In genomic region chr5:158785397-158785796, GRCh38 we compare ENCODE assay signal across 30 cellular contexts.
DNase-seq lines count a peak whose midpoint lies in the region; ATAC-seq, FAIRE-seq and TF ChIP-seq lines count a peak whose summit lies in the region.
"Had no signal": no experiment of that assay in that cellular context is flagged by ENCODE, and none has a peak within 500 bp of the region (broad histone marks: within the 10 kb centered on the region; RNA-seq: fewer than 3 reads in every experiment).

No MANE protein-coding gene starts in this region.

- H3K9me2 ChIP-seq in GM23338 (ENCODE audit: insufficient read depth), result no peaks in the 10 kb centered on the region

- no peaks in the 10 kb centered on the region for H3F3A ChIP-seq in GM23338 (replicated peaks; ENCODE audit: low read depth)

- H3K4me1 Mint-ChIP-seq in GM23338, result no peaks in the 10 kb centered on the region
- H3K4me1 Mint-ChIP-seq: activated CD4-positive, alpha-beta T cell treated with anti-CD3 and anti-CD28 coated beads, Interleukin-2, amount 10 ng/mL, durations not matched to agents 7 days and 5 days; activated naive CD4-positive, alpha-beta T cell treated with anti-CD3 and anti-CD28 coated beads, Interleukin-2, amount 10 ng/mL, durations not matched to agents 7 days and 5 days; central memory CD8-positive, alpha-beta T cell had no signal

- H3K4me2 ChIP-seq in A549, result peak overlapping the region; percentile 27; the same call in 2 of the 3 replicates
- no peak overlapping the region for H3K4me2 ChIP-seq in GM23338

- POLR2A ChIA-PET in A549 (lab: Yijun Ruan, JAX), result no interaction called here

- H4K20me1 ChIP-seq in GM23338 (replicated peaks; ENCODE audit: insufficient read depth), result no peaks in the 10 kb centered on the region

- no peak for DNase-seq in A549 (ENCODE audit: low read depth in 1 of 2, low spot score in 1 of 2)
- no peak for DNase-seq in GM23338 (ENCODE audit: low spot score)
- peak; percentile 60 for DNase-seq in choroid plexus epithelial cell (ENCODE audit: low read depth)
- peak; percentile 29 for DNase-seq in myocyte (ENCODE audit: low read depth)
- DNase-seq in HAP-1 (ENCODE audit: low spot score in 2 of 2), result no peak
- no peak for DNase-seq in germinal center (ENCODE audit: low spot score)
- no peak for DNase-seq in NK-92 (lab: John Stamatoyannopoulos, UW; ENCODE audit: unreplicated experiment)
- DNase-seq in OCI-M2 (lab: John Stamatoyannopoulos, UW; ENCODE audit: unreplicated experiment), result no peak
- DNase-seq: ACHN; activated CD4-positive, alpha-beta T cell treated with anti-CD3 and anti-CD28 coated beads, Interleukin-2, amount 10 ng/mL, durations not matched to agents 7 days and 5 days; activated naive CD4-positive, alpha-beta T cell treated with anti-CD3 and anti-CD28 coated beads, Interleukin-2, amount 10 ng/mL, durations not matched to agents 7 days and 5 days; islet precursor cell; mucosa of descending colon; NCI-H1092 treated with DMSO at 0.1 percent for 48 hours; NCI-H2029 treated with DMSO at 0.1 percent for 48 hours; NCI-H226; NCI-H748 treated with DMSO at 0.1 percent for 48 hours; posterior cingulate gyrus; sigmoid colon; stimulated activated CD8-positive, alpha-beta memory T cell treated with anti-CD3 and anti-CD28 coated beads, Interleukin-4, amount 100 ng/mL, for 48 hours; upper lobe of left lung; WERI-Rb-1 had no signal

- CTCF ChIA-PET in A549 (lab: Yijun Ruan, JAX), result interaction anchor here (0.7 kb wide), 1 partner anchor 321 kb away, joined by 4 read pairs; no protein-coding TSS in a partner anchor

- TF ChIP-seq CTCF in A549 (IDR thresholded peaks at IDR 0.05), result no peak
- TF ChIP-seq CTCF in GM23338 (conservative IDR thresholded peaks at IDR 0.05; ENCODE audit: low read depth in 2 of 2), result no peak
- TF ChIP-seq CTCF in choroid plexus epithelial cell (conservative IDR thresholded peaks at IDR 0.05; ENCODE audit: low read depth, low read length), result no peak

- H3K4me3 ChIP-seq in A549 (no peak overlapping the region), GM23338 (no peak overlapping the region), choroid plexus epithelial cell (ENCODE audit: low read depth, low read length) (no peak overlapping the region), HAP-1 (no peak overlapping the region)
- H3K4me3 ChIP-seq: ascending aorta, mucosa of descending colon, sigmoid colon, upper lobe of left lung had no signal

- H3K27me3 ChIP-seq in GM23338 (ENCODE audit: insufficient read depth), result no peaks in the 10 kb centered on the region
- no peaks in the 10 kb centered on the region for H3K27me3 ChIP-seq in HAP-1 (ENCODE audit: low read depth)
- H3K27me3 ChIP-seq: ascending aorta, sigmoid colon, upper lobe of left lung had no signal

- ATAC-seq in A549 (no peak), GM23338 (no peak)
- ATAC-seq: HCT116, mucosa of descending colon had no signal

- peak overlapping the region; percentile 61; the same call in 1 of the 2 replicates for H2AFZ ChIP-seq in GM23338

- no peak for TF ChIP-seq POLR2A in A549 (IDR thresholded peaks at IDR 0.05; ENCODE audit: low read length)

- peak overlapping the region in 1 of 2 experiments; percentile 13; a peak in 1 of 6 replicates for H3K27ac ChIP-seq in A549
- no peak overlapping the region for H3K27ac ChIP-seq in GM23338 (ENCODE audit: low read depth)
- H3K27ac ChIP-seq: epithelial cell of prostate, sigmoid colon, upper lobe of left lung, WERI-Rb-1 had no signal

- H3K9me3 ChIP-seq in A549 (no peaks in the 10 kb centered on the region), HAP-1 (no peaks in the 10 kb centered on the region)
- H3K9me3 ChIP-seq: ascending aorta, mucosa of descending colon, sigmoid colon, upper lobe of left lung had no signal

- no peak overlapping the region for H3K4me3 Mint-ChIP-seq in GM23338
- H3K4me3 Mint-ChIP-seq: activated CD4-positive, alpha-beta T cell treated with anti-CD3 and anti-CD28 coated beads, Interleukin-2, amount 10 ng/mL, durations not matched to agents 7 days and 5 days; activated naive CD4-positive, alpha-beta T cell treated with anti-CD3 and anti-CD28 coated beads, Interleukin-2, amount 10 ng/mL, durations not matched to agents 7 days and 5 days; activated T-helper 1 cell treated with anti-CD3 and anti-CD28 coated beads, Interleukin-12 subunit alpha, Interleukin-12 subunit beta, Interleukin-2, Interleukin-4 antibody, amounts not matched to agents 30 ng/mL and 10 ng/mL and 1 ng/mL, durations not matched to agents 14 hours and 24 hours and 36 hours; central memory CD8-positive, alpha-beta T cell had no signal

- FAIRE-seq in A549 (lab: Jason Lieb, UNC), result peak; percentile 32
- FAIRE-seq: D721Med, frontal cortex, GM12891 had no signal

- no peaks in the 10 kb centered on the region for H3K27me3 Mint-ChIP-seq in GM23338 (ENCODE audit: insufficient read depth, low read depth, poor library complexity)
- H3K27me3 Mint-ChIP-seq: activated CD4-positive, alpha-beta T cell treated with anti-CD3 and anti-CD28 coated beads, Interleukin-2, amount 10 ng/mL, durations not matched to agents 7 days and 5 days; activated naive CD4-positive, alpha-beta T cell treated with anti-CD3 and anti-CD28 coated beads, Interleukin-2, amount 10 ng/mL, durations not matched to agents 7 days and 5 days had no signal

- no peaks in the 10 kb centered on the region for H3K79me2 ChIP-seq in GM23338 (replicated peaks; ENCODE audit: insufficient read depth)

- WGBS in A549 (ENCODE audit: missing lambda C conversion rate), result 61% methylated on average over 2 of the region's 2 CpGs

- no peak for TF ChIP-seq EP300 in A549 (IDR thresholded peaks at IDR 0.05)

- H3K4me1 ChIP-seq in A549 (peaks cover 5% of the 10 kb centered on the region; the same call in 1 of the 3 replicates), GM23338 (ENCODE audit: insufficient read depth) (no peaks in the 10 kb centered on the region), HAP-1 (no peaks in the 10 kb centered on the region)
- H3K4me1 ChIP-seq: sigmoid colon, upper lobe of left lung had no signal

- H3K27ac Mint-ChIP-seq in GM23338, result peak overlapping the region; percentile 23; the same call in 1 of the 2 replicates
- H3K27ac Mint-ChIP-seq: activated CD4-positive, alpha-beta T cell treated with anti-CD3 and anti-CD28 coated beads, Interleukin-2, amount 10 ng/mL, durations not matched to agents 7 days and 5 days; activated naive CD4-positive, alpha-beta T cell treated with anti-CD3 and anti-CD28 coated beads, Interleukin-2, amount 10 ng/mL, durations not matched to agents 7 days and 5 days; activated T-helper 1 cell treated with anti-CD3 and anti-CD28 coated beads, Interleukin-12 subunit alpha, Interleukin-12 subunit beta, Interleukin-2, Interleukin-4 antibody, amounts not matched to agents 30 ng/mL and 10 ng/mL and 1 ng/mL, durations not matched to agents 14 hours and 24 hours and 36 hours had no signal

- H3K36me3 ChIP-seq in GM23338 (ENCODE audit: insufficient read depth) (no peaks in the 10 kb centered on the region), HAP-1 (replicated peaks) (no peaks in the 10 kb centered on the region)
- H3K36me3 ChIP-seq: ascending aorta, sigmoid colon, upper lobe of left lung, WERI-Rb-1 had no signal

- no peaks in the 10 kb centered on the region for H3K9me3 Mint-ChIP-seq in GM23338
- H3K9me3 Mint-ChIP-seq: activated CD4-positive, alpha-beta T cell treated with anti-CD3 and anti-CD28 coated beads, Interleukin-2, amount 10 ng/mL, durations not matched to agents 7 days and 5 days; activated naive CD4-positive, alpha-beta T cell treated with anti-CD3 and anti-CD28 coated beads, Interleukin-2, amount 10 ng/mL, durations not matched to agents 7 days and 5 days; activated T-helper 1 cell treated with anti-CD3 and anti-CD28 coated beads, Interleukin-12 subunit alpha, Interleukin-12 subunit beta, Interleukin-2, Interleukin-4 antibody, amounts not matched to agents 30 ng/mL and 10 ng/mL and 1 ng/mL, durations not matched to agents 14 hours and 24 hours and 36 hours; central memory CD8-positive, alpha-beta T cell had no signal

- in situ Hi-C loops in HAP-1 (cut with MboI; ENCODE audit: low sequenced_read_pairs), result no loop called here

- TF ChIP-seq RAD21 in A549 (conservative IDR thresholded peaks at IDR 0.05 in 1 of 2, IDR thresholded peaks at IDR 0.05 in 1 of 2), result no peak

- H3K36me3 Mint-ChIP-seq in GM23338 (ENCODE audit: low read depth), result no peaks in the 10 kb centered on the region
- H3K36me3 Mint-ChIP-seq: activated naive CD4-positive, alpha-beta T cell treated with anti-CD3 and anti-CD28 coated beads, Interleukin-2, amount 10 ng/mL, durations not matched to agents 7 days and 5 days had no signal

TF ChIP-seq in A549, 52 proteins besides CTCF, POLR2A, EP300 and RAD21:
- 0 out of 2 replicates have a peak, but pooled peaks have one; percentile 30 for TF ChIP-seq EHF (CRISPR knock-in tag; IDR thresholded peaks at IDR 0.05)
- TF ChIP-seq NFE2L2 (conservative IDR thresholded peaks at IDR 0.05; ENCODE audit: low read length), result peak; percentile 76
- peak; percentile 95 for TF ChIP-seq MAFK (IDR thresholded peaks at IDR 0.05; ENCODE audit: partially characterized antibody)
- no peak for TF ChIP-seq CBX2 (IDR thresholded peaks at IDR 0.05; ENCODE audit: borderline replicate concordance, low read depth)

TF ChIP-seq in GM23338, 12 proteins besides CTCF, POLR2A, EP300 and RAD21 (continues in another document):
- TF ChIP-seq NANOG (IDR thresholded peaks at IDR 0.05; ENCODE audit: borderline replicate concordance) (no peak), JUNB (IDR thresholded peaks at IDR 0.05; ENCODE audit: unreplicated experiment) (no peak), STAT1 (IDR thresholded peaks at IDR 0.05; ENCODE audit: unreplicated experiment) (no peak), ETS1 (IDR thresholded peaks at IDR 0.05) (no peak), EZH2 (IDR thresholded peaks at IDR 0.05; ENCODE audit: low read depth, unreplicated experiment) (no peak)

Comparison
In these comparisons a context has a peak if more than half of its experiments do, and no peak if none do; other contexts are left out.
1. DNase-seq: peak in choroid plexus epithelial cell (single experiment) and myocyte (single experiment); none in A549 (0 of 2), GM23338 (single experiment), HAP-1 (0 of 2), germinal center (single experiment), NK-92 (single experiment) and OCI-M2 (single experiment).